ENCODE assay signal across 20 cellular contexts in genomic region chr12:4496145-4496838, GRCh38. TPM values are rescaled to one million over a fixed set of nuclear protein-coding genes. Genes with fewer than 3 reads are reported as not detected.
DNase-seq lines count a peak whose midpoint lies in the region; ATAC-seq and TF ChIP-seq lines count a peak whose summit lies in the region.
"Had no signal": no experiment of that assay in that cellular context is flagged by ENCODE, and none has a peak within 500 bp of the region (broad histone marks: within the 10 kb centered on the region; RNA-seq: fewer than 3 reads in every experiment).

No MANE protein-coding gene starts in this region.

- no peak for TF ChIP-seq CTCF in GM06990 (IDR thresholded peaks at IDR 0.05; ENCODE audit: insufficient read depth, low read length, poor library complexity, severe bottlenecking)
- TF ChIP-seq CTCF in upper lobe of left lung (IDR thresholded peaks at IDR 0.05), result no peak

- H3K9me3 ChIP-seq in upper lobe of left lung, result no peaks in the 10 kb centered on the region
- H3K9me3 ChIP-seq: uterus had no signal

- peak; percentile 17 for DNase-seq in GM06990 (ENCODE audit: extremely low read depth, insufficient read length)
- no peak for DNase-seq in NCI-H1930 (lab: John Stamatoyannopoulos, UW)
- no peak for DNase-seq in DMS 273 (lab: John Stamatoyannopoulos, UW; ENCODE audit: unreplicated experiment)
- no peak for DNase-seq in MV-4-11 (lab: John Stamatoyannopoulos, UW)
- DNase-seq in upper lobe of left lung, result no peak
- DNase-seq: activated CD4-positive, alpha-beta T cell treated with anti-CD3 and anti-CD28 coated beads for 48 hours; activated naive CD4-positive, alpha-beta T cell treated with Interleukin-2 at 50 U/mL for 16 hours; DMS 273 treated with DMSO at 0.1 percent for 48 hours; H9; kidney glomerular epithelial cell; MM.1S; PC-3; uterus had no signal

- ATAC-seq in GM18858 (IDR thresholded peaks at IDR 0.05; ENCODE audit: unreplicated experiment) (peak; percentile 74), GM21619 (IDR thresholded peaks at IDR 0.05; ENCODE audit: unreplicated experiment) (peak; percentile 87), HG03159 (IDR thresholded peaks at IDR 0.05; ENCODE audit: unreplicated experiment) (peak; percentile 62), upper lobe of left lung (ENCODE audit: low FRiP score in 2 of 2) (no peak)
- ATAC-seq: PC-3 had no signal

- H3K36me3 ChIP-seq in GM06990 (ENCODE audit: control insufficient read depth, insufficient read depth, low read length), result peaks cover 5% of the 10 kb centered on the region
- peaks cover 0 to 59% (median 22%) of the 10 kb centered on the region in 4 donors for H3K36me3 ChIP-seq in upper lobe of left lung

- no peak overlapping the region for H3K4me3 ChIP-seq in GM06990 (replicated peaks; ENCODE audit: low read depth, low read length)
- H3K4me3 ChIP-seq in upper lobe of left lung, result no peak overlapping the region
- H3K4me3 ChIP-seq: uterus had no signal

- WGBS in upper lobe of left lung, 2 donors, result 91 to 100% methylated on average over 1 of the region's 1 CpG

- H3K27ac ChIP-seq in upper lobe of left lung, result no peak overlapping the region
- H3K27ac ChIP-seq: uterus had no signal

- no peak for TF ChIP-seq EP300 in upper lobe of left lung (IDR thresholded peaks at IDR 0.05)

- H3K4me1 ChIP-seq in upper lobe of left lung, result no peaks in the 10 kb centered on the region
- H3K4me1 ChIP-seq: uterus had no signal

- H3K27me3 ChIP-seq in GM06990 (replicated peaks; ENCODE audit: control insufficient read depth, insufficient read depth, low read length) (no peaks in the 10 kb centered on the region), upper lobe of left lung (no peaks in the 10 kb centered on the region)
- H3K27me3 ChIP-seq: uterus had no signal

- TF ChIP-seq POLR2A in upper lobe of left lung (IDR thresholded peaks at IDR 0.05), result no peak

RNA-seq across cellular contexts. Expression of gene RAD51AP1, which starts 42.4 kb away (rescaled TPM):
- total RNA-seq in upper lobe of left lung, result 1 to 10 TPM; 1.0 to 5.0 (median 2.1) TPM

RNA-seq across cellular contexts. Expression of gene FGF6, which starts 50.7 kb away (rescaled TPM):
- not detected for total RNA-seq in upper lobe of left lung
- total RNA-seq: cardiac septum, glomerular endothelial cell, H9, HT1080, PC-3, pulmonary artery endothelial cell, uterus had no signal

Comparison
In these comparisons a context has a peak if more than half of its experiments do, and no peak if none do; other contexts are left out.
1. ATAC-seq: peak in GM18858 (single experiment), GM21619 (single experiment) and HG03159 (single experiment); none in upper lobe of left lung (0 of 2).